Comparison of ENCODE assay signal across 10 cellular contexts in genomic region chr7:30464231-30464660, GRCh38. TPM values are rescaled to one million over a fixed set of nuclear protein-coding genes. Genes with fewer than 3 reads are reported as not detected.
A peak's percentile ranks its signal among the peaks of the same experiment; 100 is the strongest.
DNase-seq lines count a peak whose midpoint lies in the region; ATAC-seq, FAIRE-seq and TF ChIP-seq lines count a peak whose summit lies in the region.
"Had no signal": no experiment of that assay in that cellular context is flagged by ENCODE, and none has a peak within 500 bp of the region (broad histone marks: within the 10 kb centered on the region; RNA-seq: fewer than 3 reads in every experiment).

No MANE protein-coding gene starts in this region.

- ATAC-seq in HG03432 (IDR thresholded peaks at IDR 0.05; ENCODE audit: unreplicated experiment) (peak; percentile 58), HG03280 (IDR thresholded peaks at IDR 0.05; ENCODE audit: unreplicated experiment) (no peak)
- ATAC-seq in stimulated activated naive B cell treated with anti-CD40 and anti-IgM and Interleukin-4, amounts not matched to agents 10 μg/mL and 1 μg/mL and 100 μg/mL, for 72 hours (replicated peaks): peak; percentile 89 to 90
- ATAC-seq: naive thymus-derived CD8-positive, alpha-beta T cell had no signal

- FAIRE-seq in GM19239 (lab: Jason Lieb, UNC): peak; percentile 66

- H3K27ac Mint-ChIP-seq in stimulated activated naive B cell treated with anti-CD40 and anti-IgM and Interleukin-4, amounts not matched to agents 10 μg/mL and 1 μg/mL and 100 μg/mL, for 72 hours: peak overlapping the region; percentile 71

- no peaks in the 10 kb centered on the region for H3K27me3 Mint-ChIP-seq in stimulated activated naive B cell treated with anti-CD40 and anti-IgM and Interleukin-4, amounts not matched to agents 10 μg/mL and 1 μg/mL and 100 μg/mL, for 72 hours
- H3K27me3 Mint-ChIP-seq: naive thymus-derived CD8-positive, alpha-beta T cell had no signal

- no peak for TF ChIP-seq CTCF in fibroblast of mammary gland (conservative IDR thresholded peaks at IDR 0.05; ENCODE audit: control insufficient read depth, insufficient read depth, low read depth, low read length)

- DNase-seq in GM19239 (ENCODE audit: insufficient read length, low spot score) (no peak), fibroblast of mammary gland (ENCODE audit: low read depth) (peak; percentile 64), NCI-H1105 treated with DMSO at 0.1 percent for 48 hours (lab: John Stamatoyannopoulos, UW) (no peak), posterior vena cava (ENCODE audit: low spot score) (no peak)
- DNase-seq in stimulated activated naive B cell treated with anti-CD40 and anti-IgM and Interleukin-4, amounts not matched to agents 10 μg/mL and 1 μg/mL and 100 μg/mL, for 72 hours: peak; percentile 43
- DNase-seq: activated CD4-positive, alpha-beta T cell treated with anti-CD3 and anti-CD28 coated beads for 48 hours; naive thymus-derived CD8-positive, alpha-beta T cell; NK-92 treated with Interleukin-12 subunit alpha and Interleukin-12 subunit beta, amount 100 ng/mL, for 24 hours had no signal

- intact Hi-C loops in posterior vena cava (cut with DNase I): no loop called here

- H3K4me3 Mint-ChIP-seq in stimulated activated naive B cell treated with anti-CD40 and anti-IgM and Interleukin-4, amounts not matched to agents 10 μg/mL and 1 μg/mL and 100 μg/mL, for 72 hours: peak overlapping the region; percentile 47 to 54
- H3K4me3 Mint-ChIP-seq: naive thymus-derived CD8-positive, alpha-beta T cell had no signal

- H3K9me3 Mint-ChIP-seq in stimulated activated naive B cell treated with anti-CD40 and anti-IgM and Interleukin-4, amounts not matched to agents 10 μg/mL and 1 μg/mL and 100 μg/mL, for 72 hours: no peaks in the 10 kb centered on the region
- H3K9me3 Mint-ChIP-seq: naive thymus-derived CD8-positive, alpha-beta T cell had no signal

- no peak overlapping the region for H3K4me3 ChIP-seq in fibroblast of mammary gland (ENCODE audit: control insufficient read depth, low read depth, low read length)

- H3K36me3 Mint-ChIP-seq in stimulated activated naive B cell treated with anti-CD40 and anti-IgM and Interleukin-4, amounts not matched to agents 10 μg/mL and 1 μg/mL and 100 μg/mL, for 72 hours: peaks cover 18 to 35% of the 10 kb centered on the region in 2 donors

- H3K4me1 Mint-ChIP-seq in stimulated activated naive B cell treated with anti-CD40 and anti-IgM and Interleukin-4, amounts not matched to agents 10 μg/mL and 1 μg/mL and 100 μg/mL, for 72 hours: peaks cover 65 to 87% of the 10 kb centered on the region in 2 donors

RNA-seq across cellular contexts. Expression of gene NOD1, which starts 14.3 kb away (rescaled TPM):
- 10 to 100 TPM; 16.6 to 18.0 TPM for total RNA-seq in posterior vena cava

RNA-seq across cellular contexts. Expression of gene GGCT, which starts 40.4 kb away (rescaled TPM):
- total RNA-seq in posterior vena cava: 10 to 100 TPM; 19.9 to 22.5 TPM

Comparison
In these comparisons a context has a peak if more than half of its experiments do, and no peak if none do; other contexts are left out.
1. DNase-seq: peak in fibroblast of mammary gland (single experiment) and stimulated activated naive B cell treated with anti-CD40 and anti-IgM and Interleukin-4, amounts not matched to agents 10 μg/mL and 1 μg/mL and 100 μg/mL, for 72 hours (single experiment); none in GM19239 (single experiment), NCI-H1105 treated with DMSO at 0.1 percent for 48 hours (single experiment) and posterior vena cava (single experiment).